ENCODE assay signal across 8 cellular contexts in genomic region chr22:43090130-43090789, GRCh38. TPM values are rescaled to one million over a fixed set of nuclear protein-coding genes. Genes with fewer than 3 reads are reported as not detected.
DNase-seq lines count a peak whose midpoint lies in the region; ATAC-seq and TF ChIP-seq lines count a peak whose summit lies in the region.

No MANE protein-coding gene starts in this region.

- DNase-seq in DMS 273 (lab: John Stamatoyannopoulos, UW; ENCODE audit: unreplicated experiment) (peak; percentile 86), HUDEP-2 (lab: John Stamatoyannopoulos, UW; ENCODE audit: unreplicated experiment in 76 of 76) (peak in 73 of 76 experiments; percentile 19 to 92 (median 73)), PC-3 (peak; percentile 84), trophoblast cell (peak; percentile 55 to 78)
- peak; percentile 5 for DNase-seq in activated effector memory CD4-positive, alpha-beta T cell treated with Interleukin-2 at 50 U/mL for 16 hours

- H2BK5ac ChIP-seq in trophoblast cell (ENCODE audit: low read depth, low read length, poor library complexity), result no peak overlapping the region

- H3K4ac ChIP-seq in trophoblast cell (ENCODE audit: low read depth, low read length), result no peak overlapping the region

- peaks cover 14% of the 10 kb centered on the region for H3K79me1 ChIP-seq in trophoblast cell (ENCODE audit: low read length)

- H3K36me3 ChIP-seq in PC-3 (ENCODE audit: low read depth, low read length), result no peaks in the 10 kb centered on the region
- no peaks in the 10 kb centered on the region for H3K36me3 ChIP-seq in gastroesophageal sphincter
- peaks cover 0 to 3% of the 10 kb centered on the region in 2 experiments for H3K36me3 ChIP-seq in trophoblast cell (ENCODE audit: control insufficient read depth in 1 of 2, insufficient read depth in 2 of 2, low read length in 2 of 2)

- ATAC-seq in PC-3 (peak; percentile 41), gastroesophageal sphincter (peak; percentile 29), HG03108 (IDR thresholded peaks at IDR 0.05; ENCODE audit: unreplicated experiment) (no peak), GM19035 (IDR thresholded peaks at IDR 0.05; ENCODE audit: unreplicated experiment) (no peak)

- TF ChIP-seq EP300 in gastroesophageal sphincter (IDR thresholded peaks at IDR 0.05), result no peak

- no peak overlapping the region for H3K27ac ChIP-seq in PC-3 (ENCODE audit: low read length)
- peak overlapping the region in 1 of 4 donors; percentile 72 for H3K27ac ChIP-seq in gastroesophageal sphincter
- no peak overlapping the region for H3K27ac ChIP-seq in trophoblast cell (ENCODE audit: low read depth, low read length)

- H3K4me1 ChIP-seq in PC-3 (ENCODE audit: insufficient read depth, low read length), result peaks cover 9% of the 10 kb centered on the region
- H3K4me1 ChIP-seq in gastroesophageal sphincter, result peaks cover 0 to 17% (median 3%) of the 10 kb centered on the region in 3 donors
- peaks cover 6 to 10% of the 10 kb centered on the region in 2 experiments for H3K4me1 ChIP-seq in trophoblast cell (ENCODE audit: control insufficient read depth in 1 of 2, insufficient read depth in 2 of 2, low read length in 2 of 2)

- H2AK5ac ChIP-seq in trophoblast cell (ENCODE audit: low read length), result no peak overlapping the region

- WGBS in gastroesophageal sphincter (ENCODE audit: low coverage in 1 of 2), 2 donors, result 53 to 67% methylated on average over 2 to 4 of the region's 6 CpGs
- WGBS in trophoblast cell (ENCODE audit: extremely low coverage, insufficient coverage, insufficient read length), result no CpG with 5 or more reads among the region's 6 CpGs

- H3K23ac ChIP-seq in trophoblast cell (ENCODE audit: low read length), result no peak overlapping the region

- no peaks in the 10 kb centered on the region for H4K20me1 ChIP-seq in PC-3 (ENCODE audit: low read length)

- H3K9ac ChIP-seq in PC-3 (ENCODE audit: low read length), result no peak overlapping the region
- no peak overlapping the region for H3K9ac ChIP-seq in trophoblast cell (ENCODE audit: low read length)

- POLR2A ChIA-PET in PC-3 (lab: Charles Lee; ENCODE audit: unreplicated experiment), result no interaction called here

- CTCF ChIA-PET in PC-3 (lab: Charles Lee), result interaction anchor here (0.5 to 1.5 kb wide), 5 partner anchors 45 to 222 kb away, joined by 3 to 9 read pairs (median 7); no protein-coding TSS in a partner anchor

- H3K4me2 ChIP-seq in PC-3 (ENCODE audit: low read length) (no peak overlapping the region), trophoblast cell (ENCODE audit: low read length) (no peak overlapping the region)

- H3K4me3 ChIP-seq in PC-3 (ENCODE audit: low read length) (no peak overlapping the region), gastroesophageal sphincter (no peak overlapping the region), trophoblast cell (ENCODE audit: low read depth, low read length) (no peak overlapping the region)

- H2BK120ac ChIP-seq in trophoblast cell (ENCODE audit: insufficient read depth, low read length, poor library complexity), result no peak overlapping the region

- no peaks in the 10 kb centered on the region for H3F3A ChIP-seq in PC-3 (ENCODE audit: low read length, unreplicated experiment)

- no peak for TF ChIP-seq POLR2A in gastroesophageal sphincter (IDR thresholded peaks at IDR 0.05)

- no peaks in the 10 kb centered on the region for H3K9me2 ChIP-seq in PC-3 (replicated peaks; ENCODE audit: low read length)

- no peak overlapping the region for H3K14ac ChIP-seq in trophoblast cell (ENCODE audit: low read length)

- H2BK12ac ChIP-seq in trophoblast cell (ENCODE audit: low read length), result no peak overlapping the region

- H3K18ac ChIP-seq in trophoblast cell (ENCODE audit: low read length), result no peak overlapping the region

- H3K27me3 ChIP-seq in PC-3 (ENCODE audit: low read length), result no peaks in the 10 kb centered on the region
- H3K27me3 ChIP-seq in gastroesophageal sphincter, result no peaks in the 10 kb centered on the region
- H3K27me3 ChIP-seq in trophoblast cell (ENCODE audit: insufficient read depth, low read length), result no peaks in the 10 kb centered on the region

- H2AFZ ChIP-seq in PC-3 (ENCODE audit: low read length) (no peak overlapping the region), trophoblast cell (ENCODE audit: insufficient read depth, low read length, poor library complexity) (no peak overlapping the region)

- intact Hi-C loops in PC-3 (cut with micrococcal nuclease), result loop anchor here (2.0 to 10.0 kb wide), 2 partner anchors 225 to 309 kb away; no protein-coding TSS in a partner anchor

- H3K9me3 ChIP-seq in PC-3 (ENCODE audit: low read length) (no peaks in the 10 kb centered on the region), gastroesophageal sphincter (no peaks in the 10 kb centered on the region), trophoblast cell (ENCODE audit: insufficient read depth, low read depth, low read length) (peaks cover 1% of the 10 kb centered on the region)

- BruUV-seq in PC-3 (replicated peaks; lab: Mats Ljungman, UMichigan), result TSS peak; percentile 80

- H4K8ac ChIP-seq in trophoblast cell (ENCODE audit: low read depth, low read length), result no peak overlapping the region

- H3K79me2 ChIP-seq in PC-3 (ENCODE audit: low read length) (no peaks in the 10 kb centered on the region), trophoblast cell (ENCODE audit: control insufficient read depth, insufficient read depth, low read length, poor library complexity) (peaks cover 3% of the 10 kb centered on the region)

- no peak overlapping the region for H4K91ac ChIP-seq in trophoblast cell (ENCODE audit: low read depth, low read length)

- H4K12ac ChIP-seq in trophoblast cell (ENCODE audit: low read depth, low read length), result no peak overlapping the region

- TF ChIP-seq CTCF in PC-3 (conservative IDR thresholded peaks at IDR 0.05; ENCODE audit: low read depth, low read length) (peak; percentile 70), gastroesophageal sphincter (IDR thresholded peaks at IDR 0.05) (peak in 2 of 4 experiments; percentile 32 to 44)

RNA-seq across cellular contexts. Expression of gene TTLL1, which starts 1.1 kb away (rescaled TPM):
- 0.35 and 0.77 TPM in 2 replicates for total RNA-seq in PC-3 (2014; rRNA removed)
- total RNA-seq in gastroesophageal sphincter, result 1 to 10 TPM; 3.9 to 8.0 (median 5.4) TPM
- 8.0 and 8.4 TPM in 2 replicates for polyA plus RNA-seq in trophoblast cell (2013)

RNA-seq across cellular contexts. Expression of gene BIK, which starts 20.3 kb away (rescaled TPM):
- 24.6 and 29.4 TPM in 2 replicates for total RNA-seq in PC-3 (2014; rRNA removed)
- total RNA-seq in gastroesophageal sphincter, result 1 to 10 TPM in 1 of 4 donors, not detected in 3; 1.7 TPM
- 2.7 and 3.0 TPM in 2 replicates for polyA plus RNA-seq in trophoblast cell (2013)

RNA-seq across cellular contexts. Expression of gene MCAT, which starts 52.9 kb away (rescaled TPM):
- total RNA-seq in PC-3 (2014; rRNA removed) (29.2 and 39.2 TPM in 2 replicates), gastroesophageal sphincter (10 to 100 TPM; 15.8 to 21.7 (median 19.2) TPM)
- polyA plus RNA-seq in trophoblast cell (2013), result 10.1 and 11.0 TPM in 2 replicates

Comparison
In these comparisons a context has a peak if more than half of its experiments do, and no peak if none do; other contexts are left out.
1. DNase-seq: peak in every context shown above with its lines; median percentile 86 in DMS 273; 84 in PC-3; 73 in HUDEP-2; 66 in trophoblast cell; 5 in activated effector memory CD4-positive, alpha-beta T cell treated with Interleukin-2 at 50 U/mL for 16 hours.
2. ATAC-seq: peak in PC-3 (single experiment) and gastroesophageal sphincter (single experiment); none in HG03108 (single experiment) and GM19035 (single experiment).